In the genomic region with DNA sequence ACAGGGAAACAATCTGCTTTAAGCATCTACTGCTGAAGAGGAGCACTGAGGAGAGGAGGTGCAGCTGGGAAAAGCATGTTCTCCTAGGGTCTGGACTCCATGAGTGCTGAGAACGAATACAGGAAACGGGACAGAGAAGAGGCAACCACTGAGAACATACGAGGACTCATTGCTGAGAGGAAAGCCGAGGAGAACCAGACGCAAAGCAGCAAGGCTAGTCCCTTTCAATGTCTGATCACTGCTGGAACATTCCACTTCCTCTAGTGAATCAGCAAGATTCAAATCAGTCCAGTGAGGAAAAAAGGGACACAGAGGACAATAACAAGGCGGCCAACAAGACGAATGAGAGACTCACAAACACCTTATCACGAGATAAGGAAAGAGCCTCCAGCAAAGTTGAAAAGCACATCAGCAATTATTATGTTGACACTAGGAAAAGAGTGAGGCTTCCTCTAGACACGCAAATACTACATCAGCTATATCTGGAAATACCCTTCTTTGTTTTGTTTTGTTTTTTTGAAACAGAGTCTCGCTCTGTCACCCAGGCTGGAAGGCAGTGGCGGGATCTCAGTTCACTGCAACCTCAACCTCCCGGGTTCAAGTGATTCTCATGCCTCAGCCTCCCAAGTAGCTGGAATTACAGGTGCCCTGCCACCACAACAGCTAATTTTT, we compare ENCODE assay signal across 9 cellular contexts. TPM values are rescaled to one million over a fixed set of nuclear protein-coding genes. Genes with fewer than 3 reads are reported as not detected.
A peak's percentile ranks its signal among the peaks of the same experiment; 100 is the strongest.
DNase-seq lines count a peak whose midpoint lies in the region; ATAC-seq and TF ChIP-seq lines count a peak whose summit lies in the region.
"Had no signal": no experiment of that assay in that cellular context is flagged by ENCODE, and none has a peak within 500 bp of the region (broad histone marks: within the 10 kb centered on the region; RNA-seq: fewer than 3 reads in every experiment).

No MANE protein-coding gene starts in this region.

- H3K4me3 Mint-ChIP-seq in CD8-positive, alpha-beta memory T cell = no peak overlapping the region
- peak overlapping the region; percentile 62 for H3K4me3 Mint-ChIP-seq in T-helper 1 cell treated with Interleukin-12 subunit alpha and Interleukin-12 subunit beta and Interleukin-4 antibody, amounts not matched to agents 30 μg/mL and 1 μg/mL, for 36 hours

- peak overlapping the region; percentile 28 for H3K4me2 ChIP-seq in parathyroid adenoma (ENCODE audit: low read length)

- no peaks in the 10 kb centered on the region for H3K27me3 Mint-ChIP-seq in CD8-positive, alpha-beta memory T cell
- no peaks in the 10 kb centered on the region for H3K27me3 Mint-ChIP-seq in T-helper 1 cell treated with Interleukin-12 subunit alpha and Interleukin-12 subunit beta and Interleukin-4 antibody, amounts not matched to agents 30 μg/mL and 1 μg/mL, for 36 hours (ENCODE audit: low read depth)

- intact Hi-C loops in esophagus squamous epithelium (cut with DNase I) = no loop called here

- 55% methylated on average over 12 of the region's 12 CpGs for WGBS in esophagus squamous epithelium, 2 donors

- no peak for DNase-seq in CD8-positive, alpha-beta memory T cell
- DNase-seq in esophagus squamous epithelium (lab: John Stamatoyannopoulos, UW) (no peak), NCI-H2227 treated with DMSO at 0.1 percent for 48 hours (lab: John Stamatoyannopoulos, UW) (no peak), NCI-H226 (no peak)
- DNase-seq: NCI-H526 treated with DMSO at 0.1 percent for 48 hours had no signal

- peak overlapping the region in 7 of 8 donors; percentile 31 to 94 (median 80) for H3K27ac Mint-ChIP-seq in CD8-positive, alpha-beta memory T cell
- peak overlapping the region; percentile 91 for H3K27ac Mint-ChIP-seq in T-helper 1 cell treated with Interleukin-12 subunit alpha and Interleukin-12 subunit beta and Interleukin-4 antibody, amounts not matched to agents 30 μg/mL and 1 μg/mL, for 36 hours

- ATAC-seq in GM21737 (IDR thresholded peaks at IDR 0.05; ENCODE audit: unreplicated experiment) = no peak
- no peak for ATAC-seq in GM19463 (IDR thresholded peaks at IDR 0.05; ENCODE audit: unreplicated experiment)

- no peak for TF ChIP-seq POLR2A in esophagus squamous epithelium (IDR thresholded peaks at IDR 0.05)

- POLR2A ChIA-PET in CD8-positive, alpha-beta memory T cell (lab: Charles Lee) = no interaction called here

- H2AFZ ChIP-seq in parathyroid adenoma = peak overlapping the region; percentile 26

- peaks cover 32% of the 10 kb centered on the region for H3K36me3 ChIP-seq in CD8-positive, alpha-beta memory T cell (ENCODE audit: insufficient read depth, low read length)
- H3K36me3 ChIP-seq in esophagus squamous epithelium (peaks cover 0 to 96% (median 17%) of the 10 kb centered on the region in 3 donors), parathyroid adenoma (ENCODE audit: control insufficient read depth, insufficient read depth, low read length) (no peaks in the 10 kb centered on the region)

- no peaks in the 10 kb centered on the region for H3K9me3 Mint-ChIP-seq in CD8-positive, alpha-beta memory T cell
- H3K9me3 Mint-ChIP-seq in T-helper 1 cell treated with Interleukin-12 subunit alpha and Interleukin-12 subunit beta and Interleukin-4 antibody, amounts not matched to agents 30 μg/mL and 1 μg/mL, for 36 hours = no peaks in the 10 kb centered on the region

- no peaks in the 10 kb centered on the region for H3K4me1 ChIP-seq in CD8-positive, alpha-beta memory T cell (ENCODE audit: insufficient read depth, low read length)
- H3K4me1 ChIP-seq in esophagus squamous epithelium (peaks cover 0 to 38% (median 7%) of the 10 kb centered on the region in 3 donors), parathyroid adenoma (peaks cover 8% of the 10 kb centered on the region)

- no peaks in the 10 kb centered on the region for H3K27me3 ChIP-seq in CD8-positive, alpha-beta memory T cell (ENCODE audit: insufficient read depth, low read length, poor library complexity, severe bottlenecking)
- no peaks in the 10 kb centered on the region for H3K27me3 ChIP-seq in esophagus squamous epithelium
- H3K27me3 ChIP-seq in parathyroid adenoma (ENCODE audit: control insufficient read depth, insufficient read depth, low read length) = no peaks in the 10 kb centered on the region

- H3K79me2 ChIP-seq in parathyroid adenoma = peaks cover 8% of the 10 kb centered on the region

- peaks cover 11 to 84% (median 36%) of the 10 kb centered on the region in 3 donors for H3K36me3 Mint-ChIP-seq in CD8-positive, alpha-beta memory T cell
- peaks cover 44% of the 10 kb centered on the region for H3K36me3 Mint-ChIP-seq in T-helper 1 cell treated with Interleukin-12 subunit alpha and Interleukin-12 subunit beta and Interleukin-4 antibody, amounts not matched to agents 30 μg/mL and 1 μg/mL, for 36 hours (ENCODE audit: low read depth)

- CTCF ChIA-PET in CD8-positive, alpha-beta memory T cell (lab: Charles Lee) = interaction anchor here (1.2 kb wide), 1 partner anchor 12 kb away, joined by 3 read pairs; no protein-coding TSS in a partner anchor

- TF ChIP-seq CTCF in esophagus squamous epithelium (IDR thresholded peaks at IDR 0.05) (no peak), parathyroid adenoma (IDR thresholded peaks at IDR 0.05) (no peak)

- H3K4me1 Mint-ChIP-seq in CD8-positive, alpha-beta memory T cell = peaks cover 4 to 11% (median 9%) of the 10 kb centered on the region in 3 donors
- H3K4me1 Mint-ChIP-seq in T-helper 1 cell treated with Interleukin-12 subunit alpha and Interleukin-12 subunit beta and Interleukin-4 antibody, amounts not matched to agents 30 μg/mL and 1 μg/mL, for 36 hours (ENCODE audit: low read depth) = peaks cover 20% of the 10 kb centered on the region

- no peak overlapping the region for H3K9ac ChIP-seq in parathyroid adenoma

- no peak overlapping the region for H3K4me3 ChIP-seq in CD8-positive, alpha-beta memory T cell (ENCODE audit: low read length)
- H3K4me3 ChIP-seq in esophagus squamous epithelium = no peak overlapping the region
- H3K4me3 ChIP-seq in parathyroid adenoma (ENCODE audit: low read depth, low read length) = no peak overlapping the region

- no peaks in the 10 kb centered on the region for H3K9me3 ChIP-seq in CD8-positive, alpha-beta memory T cell (ENCODE audit: low read length)
- H3K9me3 ChIP-seq in esophagus squamous epithelium (no peaks in the 10 kb centered on the region), parathyroid adenoma (ENCODE audit: control insufficient read depth, low read length) (no peaks in the 10 kb centered on the region)

- H3K27ac ChIP-seq in CD8-positive, alpha-beta memory T cell (ENCODE audit: low read depth, low read length) = peak overlapping the region; percentile 65
- H3K27ac ChIP-seq in esophagus squamous epithelium (peak overlapping the region; percentile 34 to 83 (median 80)), parathyroid adenoma (peak overlapping the region; percentile 58)

RNA-seq across cellular contexts. Expression of a gene that starts 41.6 kb away (rescaled TPM):
- total RNA-seq in CD8-positive, alpha-beta memory T cell = 10 to 100 TPM; 39.6 to 41.2 TPM
- 8.2 TPM for polyA plus RNA-seq in CD8-positive, alpha-beta memory T cell
- 10 to 100 TPM; 24.8 to 72.9 (median 36.4) TPM for total RNA-seq in esophagus squamous epithelium

RNA-seq across cellular contexts. Expression of a gene that starts 41.7 kb away (rescaled TPM):
- 10 to 100 TPM; 12.6 to 14.2 TPM for total RNA-seq in CD8-positive, alpha-beta memory T cell
- 12.9 TPM for polyA plus RNA-seq in CD8-positive, alpha-beta memory T cell
- 10 to 100 TPM; 15.4 to 21.0 (median 18.3) TPM for total RNA-seq in esophagus squamous epithelium
